Comparison of ENCODE assay signal across 1 cellular context in the genomic region with DNA sequence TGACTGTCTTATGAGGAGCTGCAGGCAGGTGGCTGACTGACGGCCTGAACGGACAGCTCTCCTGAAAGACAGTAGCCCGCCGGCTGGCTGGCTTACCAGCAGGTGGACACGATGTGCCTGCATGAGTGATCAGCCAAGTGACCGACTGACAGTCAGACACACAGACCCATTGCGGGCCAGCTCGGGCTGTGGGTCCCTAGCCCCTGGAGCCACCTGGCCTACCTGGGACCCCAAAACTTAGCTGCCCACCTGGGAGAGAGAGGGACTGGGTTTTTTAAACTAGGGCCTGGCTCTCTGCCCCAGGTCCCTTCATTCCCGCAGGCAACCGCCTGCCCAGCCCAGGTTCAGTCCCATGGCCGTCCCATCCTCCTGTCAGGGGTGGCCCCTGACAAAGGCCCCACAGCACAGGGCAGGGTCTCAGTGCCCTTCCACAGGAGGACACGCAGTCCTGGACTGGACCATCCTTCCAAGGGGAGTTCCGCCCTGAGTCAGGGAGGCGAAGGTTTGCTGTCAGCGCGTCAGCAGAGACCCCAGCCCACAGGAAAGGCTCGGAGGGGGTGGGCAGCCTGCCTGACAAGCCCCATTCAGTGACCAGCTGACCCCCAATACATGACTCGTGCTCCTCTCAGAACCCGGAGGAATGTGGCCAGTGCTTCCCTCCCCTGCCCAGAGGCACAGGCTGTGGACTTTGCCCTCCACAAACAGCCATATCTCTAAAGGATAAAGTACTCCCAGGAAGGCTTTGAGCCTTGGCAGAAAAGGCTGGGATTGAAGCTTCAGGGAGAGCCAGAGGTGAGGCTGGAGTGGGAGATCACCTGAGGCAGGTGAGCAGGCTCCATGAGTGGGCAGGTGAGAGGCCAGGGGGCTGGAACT.
A peak's percentile ranks its signal among the peaks of the same experiment; 100 is the strongest.
TF ChIP-seq lines count a peak whose summit lies in the region.

No MANE protein-coding gene starts in this region.

TF ChIP-seq in HepG2, 621 proteins besides CTCF, POLR2A, EP300 and RAD21 (continued from another document and continues in another):
- TF ChIP-seq, protein P1, sequence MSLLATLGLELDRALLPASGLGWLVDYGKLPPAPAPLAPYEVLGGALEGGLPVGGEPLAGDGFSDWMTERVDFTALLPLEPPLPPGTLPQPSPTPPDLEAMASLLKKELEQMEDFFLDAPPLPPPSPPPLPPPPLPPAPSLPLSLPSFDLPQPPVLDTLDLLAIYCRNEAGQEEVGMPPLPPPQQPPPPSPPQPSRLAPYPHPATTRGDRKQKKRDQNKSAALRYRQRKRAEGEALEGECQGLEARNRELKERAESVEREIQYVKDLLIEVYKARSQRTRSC (CRISPR knock-in tag; IDR thresholded peaks at IDR 0.05; ENCODE audit: low read depth): no peak
- TF ChIP-seq, protein P2, sequence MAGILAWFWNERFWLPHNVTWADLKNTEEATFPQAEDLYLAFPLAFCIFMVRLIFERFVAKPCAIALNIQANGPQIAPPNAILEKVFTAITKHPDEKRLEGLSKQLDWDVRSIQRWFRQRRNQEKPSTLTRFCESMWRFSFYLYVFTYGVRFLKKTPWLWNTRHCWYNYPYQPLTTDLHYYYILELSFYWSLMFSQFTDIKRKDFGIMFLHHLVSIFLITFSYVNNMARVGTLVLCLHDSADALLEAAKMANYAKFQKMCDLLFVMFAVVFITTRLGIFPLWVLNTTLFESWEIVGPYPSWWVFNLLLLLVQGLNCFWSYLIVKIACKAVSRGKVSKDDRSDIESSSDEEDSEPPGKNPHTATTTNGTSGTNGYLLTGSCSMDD (CRISPR knock-in tag; IDR thresholded peaks at IDR 0.05): no peak
- peak; percentile 38; the same call in 1 of the 2 replicates for TF ChIP-seq ZNF768 (CRISPR knock-in tag; IDR thresholded peaks at IDR 0.05)
- TF ChIP-seq SALL1 (CRISPR knock-in tag; IDR thresholded peaks at IDR 0.05): peak; percentile 88
- TF ChIP-seq ZNF788 (CRISPR knock-in tag; IDR thresholded peaks at IDR 0.05; ENCODE audit: borderline replicate concordance): peak; percentile 50; the same call in 1 of the 2 replicates
- 0 out of 2 replicates have a peak, but pooled peaks have one; percentile 12 for TF ChIP-seq ZNF629 (CRISPR knock-in tag; conservative IDR thresholded peaks at IDR 0.05)
- 0 out of 2 replicates have a peak, but pooled peaks have one; percentile 36 for TF ChIP-seq ZNF230 (CRISPR knock-in tag; IDR thresholded peaks at IDR 0.05)
- TF ChIP-seq NFIB (CRISPR knock-in tag; IDR thresholded peaks at IDR 0.05; ENCODE audit: borderline replicate concordance): no peak
- peak; percentile 53 for TF ChIP-seq SAP130 (CRISPR knock-in tag; IDR thresholded peaks at IDR 0.05; ENCODE audit: low read depth)
- TF ChIP-seq, protein P3, sequence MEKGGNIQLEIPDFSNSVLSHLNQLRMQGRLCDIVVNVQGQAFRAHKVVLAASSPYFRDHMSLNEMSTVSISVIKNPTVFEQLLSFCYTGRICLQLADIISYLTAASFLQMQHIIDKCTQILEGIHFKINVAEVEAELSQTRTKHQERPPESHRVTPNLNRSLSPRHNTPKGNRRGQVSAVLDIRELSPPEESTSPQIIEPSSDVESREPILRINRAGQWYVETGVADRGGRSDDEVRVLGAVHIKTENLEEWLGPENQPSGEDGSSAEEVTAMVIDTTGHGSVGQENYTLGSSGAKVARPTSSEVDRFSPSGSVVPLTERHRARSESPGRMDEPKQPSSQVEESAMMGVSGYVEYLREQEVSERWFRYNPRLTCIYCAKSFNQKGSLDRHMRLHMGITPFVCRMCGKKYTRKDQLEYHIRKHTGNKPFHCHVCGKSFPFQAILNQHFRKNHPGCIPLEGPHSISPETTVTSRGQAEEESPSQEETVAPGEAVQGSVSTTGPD (CRISPR knock-in tag; IDR thresholded peaks at IDR 0.05): no peak
- TF ChIP-seq, protein P4, sequence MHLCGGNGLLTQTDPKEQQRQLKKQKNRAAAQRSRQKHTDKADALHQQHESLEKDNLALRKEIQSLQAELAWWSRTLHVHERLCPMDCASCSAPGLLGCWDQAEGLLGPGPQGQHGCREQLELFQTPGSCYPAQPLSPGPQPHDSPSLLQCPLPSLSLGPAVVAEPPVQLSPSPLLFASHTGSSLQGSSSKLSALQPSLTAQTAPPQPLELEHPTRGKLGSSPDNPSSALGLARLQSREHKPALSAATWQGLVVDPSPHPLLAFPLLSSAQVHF (CRISPR knock-in tag; IDR thresholded peaks at IDR 0.05): 0 out of 2 replicates have a peak, but pooled peaks have one; percentile 54
- no peak for TF ChIP-seq ZNF598 (CRISPR knock-in tag; IDR thresholded peaks at IDR 0.05; ENCODE audit: borderline replicate concordance)
- TF ChIP-seq, protein P5, sequence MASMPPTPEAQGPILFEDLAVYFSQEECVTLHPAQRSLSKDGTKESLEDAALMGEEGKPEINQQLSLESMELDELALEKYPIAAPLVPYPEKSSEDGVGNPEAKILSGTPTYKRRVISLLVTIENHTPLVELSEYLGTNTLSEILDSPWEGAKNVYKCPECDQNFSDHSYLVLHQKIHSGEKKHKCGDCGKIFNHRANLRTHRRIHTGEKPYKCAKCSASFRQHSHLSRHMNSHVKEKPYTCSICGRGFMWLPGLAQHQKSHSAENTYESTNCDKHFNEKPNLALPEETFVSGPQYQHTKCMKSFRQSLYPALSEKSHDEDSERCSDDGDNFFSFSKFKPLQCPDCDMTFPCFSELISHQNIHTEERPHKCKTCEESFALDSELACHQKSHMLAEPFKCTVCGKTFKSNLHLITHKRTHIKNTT (CRISPR knock-in tag; IDR thresholded peaks at IDR 0.05): no peak
- TF ChIP-seq HNF4A (CRISPR knock-in tag; IDR thresholded peaks at IDR 0.05): peak; percentile 98
- TF ChIP-seq, protein P6, sequence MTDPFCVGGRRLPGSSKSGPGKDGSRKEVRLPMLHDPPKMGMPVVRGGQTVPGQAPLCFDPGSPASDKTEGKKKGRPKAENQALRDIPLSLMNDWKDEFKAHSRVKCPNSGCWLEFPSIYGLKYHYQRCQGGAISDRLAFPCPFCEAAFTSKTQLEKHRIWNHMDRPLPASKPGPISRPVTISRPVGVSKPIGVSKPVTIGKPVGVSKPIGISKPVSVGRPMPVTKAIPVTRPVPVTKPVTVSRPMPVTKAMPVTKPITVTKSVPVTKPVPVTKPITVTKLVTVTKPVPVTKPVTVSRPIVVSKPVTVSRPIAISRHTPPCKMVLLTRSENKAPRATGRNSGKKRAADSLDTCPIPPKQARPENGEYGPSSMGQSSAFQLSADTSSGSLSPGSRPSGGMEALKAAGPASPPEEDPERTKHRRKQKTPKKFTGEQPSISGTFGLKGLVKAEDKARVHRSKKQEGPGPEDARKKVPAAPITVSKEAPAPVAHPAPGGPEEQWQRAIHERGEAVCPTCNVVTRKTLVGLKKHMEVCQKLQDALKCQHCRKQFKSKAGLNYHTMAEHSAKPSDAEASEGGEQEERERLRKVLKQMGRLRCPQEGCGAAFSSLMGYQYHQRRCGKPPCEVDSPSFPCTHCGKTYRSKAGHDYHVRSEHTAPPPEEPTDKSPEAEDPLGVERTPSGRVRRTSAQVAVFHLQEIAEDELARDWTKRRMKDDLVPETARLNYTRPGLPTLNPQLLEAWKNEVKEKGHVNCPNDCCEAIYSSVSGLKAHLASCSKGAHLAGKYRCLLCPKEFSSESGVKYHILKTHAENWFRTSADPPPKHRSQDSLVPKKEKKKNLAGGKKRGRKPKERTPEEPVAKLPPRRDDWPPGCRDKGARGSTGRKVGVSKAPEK (CRISPR knock-in tag; IDR thresholded peaks at IDR 0.05; ENCODE audit: borderline replicate concordance): peak; percentile 41; the same call in 1 of the 2 replicates
- TF ChIP-seq, protein P7, sequence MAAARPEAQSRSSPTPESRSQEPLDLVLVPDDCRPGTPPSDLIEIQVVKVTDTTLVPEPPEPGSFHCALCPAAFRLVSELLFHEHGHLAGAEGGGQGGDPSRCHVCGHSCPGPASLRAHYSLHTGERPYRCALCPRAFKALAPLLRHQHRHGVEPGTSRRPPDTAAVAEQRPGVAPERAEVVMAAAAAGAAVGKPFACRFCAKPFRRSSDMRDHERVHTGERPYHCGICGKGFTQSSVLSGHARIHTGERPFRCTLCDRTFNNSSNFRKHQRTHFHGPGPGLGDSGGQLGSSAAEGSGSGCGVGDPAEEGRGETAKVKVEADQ (CRISPR knock-in tag; IDR thresholded peaks at IDR 0.05; ENCODE audit: borderline replicate concordance): 0 out of 2 replicates have a peak, but pooled peaks have one; percentile 60
- no peak for TF ChIP-seq MAFK (conservative IDR thresholded peaks at IDR 0.05 in 1 of 2, IDR thresholded peaks at IDR 0.05 in 1 of 2; ENCODE audit: low read length in 2 of 2)
- TF ChIP-seq ASH2L (IDR thresholded peaks at IDR 0.05; ENCODE audit: insufficient read length, low read depth, low read length): peak; percentile 84
- TF ChIP-seq, protein P8, sequence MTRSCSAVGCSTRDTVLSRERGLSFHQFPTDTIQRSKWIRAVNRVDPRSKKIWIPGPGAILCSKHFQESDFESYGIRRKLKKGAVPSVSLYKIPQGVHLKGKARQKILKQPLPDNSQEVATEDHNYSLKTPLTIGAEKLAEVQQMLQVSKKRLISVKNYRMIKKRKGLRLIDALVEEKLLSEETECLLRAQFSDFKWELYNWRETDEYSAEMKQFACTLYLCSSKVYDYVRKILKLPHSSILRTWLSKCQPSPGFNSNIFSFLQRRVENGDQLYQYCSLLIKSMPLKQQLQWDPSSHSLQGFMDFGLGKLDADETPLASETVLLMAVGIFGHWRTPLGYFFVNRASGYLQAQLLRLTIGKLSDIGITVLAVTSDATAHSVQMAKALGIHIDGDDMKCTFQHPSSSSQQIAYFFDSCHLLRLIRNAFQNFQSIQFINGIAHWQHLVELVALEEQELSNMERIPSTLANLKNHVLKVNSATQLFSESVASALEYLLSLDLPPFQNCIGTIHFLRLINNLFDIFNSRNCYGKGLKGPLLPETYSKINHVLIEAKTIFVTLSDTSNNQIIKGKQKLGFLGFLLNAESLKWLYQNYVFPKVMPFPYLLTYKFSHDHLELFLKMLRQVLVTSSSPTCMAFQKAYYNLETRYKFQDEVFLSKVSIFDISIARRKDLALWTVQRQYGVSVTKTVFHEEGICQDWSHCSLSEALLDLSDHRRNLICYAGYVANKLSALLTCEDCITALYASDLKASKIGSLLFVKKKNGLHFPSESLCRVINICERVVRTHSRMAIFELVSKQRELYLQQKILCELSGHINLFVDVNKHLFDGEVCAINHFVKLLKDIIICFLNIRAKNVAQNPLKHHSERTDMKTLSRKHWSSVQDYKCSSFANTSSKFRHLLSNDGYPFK (CRISPR knock-in tag; IDR thresholded peaks at IDR 0.05; ENCODE audit: borderline replicate concordance): peak; percentile 18; the same call in 1 of the 2 replicates
- TF ChIP-seq AGO1 (IDR thresholded peaks at IDR 0.05; ENCODE audit: low read depth, low read length, poor library complexity, severe bottlenecking): peak; percentile 1
- no peak for TF ChIP-seq ZNF781 (CRISPR knock-in tag; IDR thresholded peaks at IDR 0.05; ENCODE audit: borderline replicate concordance, not compliant biosample characterization)
- TF ChIP-seq, protein P9, sequence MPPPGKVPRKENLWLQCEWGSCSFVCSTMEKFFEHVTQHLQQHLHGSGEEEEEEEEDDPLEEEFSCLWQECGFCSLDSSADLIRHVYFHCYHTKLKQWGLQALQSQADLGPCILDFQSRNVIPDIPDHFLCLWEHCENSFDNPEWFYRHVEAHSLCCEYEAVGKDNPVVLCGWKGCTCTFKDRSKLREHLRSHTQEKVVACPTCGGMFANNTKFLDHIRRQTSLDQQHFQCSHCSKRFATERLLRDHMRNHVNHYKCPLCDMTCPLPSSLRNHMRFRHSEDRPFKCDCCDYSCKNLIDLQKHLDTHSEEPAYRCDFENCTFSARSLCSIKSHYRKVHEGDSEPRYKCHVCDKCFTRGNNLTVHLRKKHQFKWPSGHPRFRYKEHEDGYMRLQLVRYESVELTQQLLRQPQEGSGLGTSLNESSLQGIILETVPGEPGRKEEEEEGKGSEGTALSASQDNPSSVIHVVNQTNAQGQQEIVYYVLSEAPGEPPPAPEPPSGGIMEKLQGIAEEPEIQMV (CRISPR knock-in tag; IDR thresholded peaks at IDR 0.05; ENCODE audit: low read depth): no peak
- TF ChIP-seq DPF2 (CRISPR knock-in tag; IDR thresholded peaks at IDR 0.05; ENCODE audit: borderline replicate concordance, low read depth): peak; percentile 74; the same call in 1 of the 2 replicates
- TF ChIP-seq, protein P10, sequence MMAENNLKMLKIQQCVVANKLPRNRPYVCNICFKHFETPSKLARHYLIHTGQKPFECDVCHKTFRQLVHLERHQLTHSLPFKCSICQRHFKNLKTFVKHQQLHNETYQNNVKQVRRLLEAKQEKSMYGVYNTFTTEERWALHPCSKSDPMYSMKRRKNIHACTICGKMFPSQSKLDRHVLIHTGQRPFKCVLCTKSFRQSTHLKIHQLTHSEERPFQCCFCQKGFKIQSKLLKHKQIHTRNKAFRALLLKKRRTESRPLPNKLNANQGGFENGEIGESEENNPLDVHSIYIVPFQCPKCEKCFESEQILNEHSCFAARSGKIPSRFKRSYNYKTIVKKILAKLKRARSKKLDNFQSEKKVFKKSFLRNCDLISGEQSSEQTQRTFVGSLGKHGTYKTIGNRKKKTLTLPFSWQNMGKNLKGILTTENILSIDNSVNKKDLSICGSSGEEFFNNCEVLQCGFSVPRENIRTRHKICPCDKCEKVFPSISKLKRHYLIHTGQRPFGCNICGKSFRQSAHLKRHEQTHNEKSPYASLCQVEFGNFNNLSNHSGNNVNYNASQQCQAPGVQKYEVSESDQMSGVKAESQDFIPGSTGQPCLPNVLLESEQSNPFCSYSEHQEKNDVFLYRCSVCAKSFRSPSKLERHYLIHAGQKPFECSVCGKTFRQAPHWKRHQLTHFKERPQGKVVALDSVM (CRISPR knock-in tag; IDR thresholded peaks at IDR 0.05): peak; percentile 59; the same call in 1 of the 2 replicates
- TF ChIP-seq SNAPC2 (CRISPR knock-in tag; IDR thresholded peaks at IDR 0.05): no peak
- no peak for TF ChIP-seq SRSF9 (IDR thresholded peaks at IDR 0.05; ENCODE audit: borderline replicate concordance, insufficient read depth, low read depth, low read length, poor library complexity, severe bottlenecking)
- TF ChIP-seq, protein P11, sequence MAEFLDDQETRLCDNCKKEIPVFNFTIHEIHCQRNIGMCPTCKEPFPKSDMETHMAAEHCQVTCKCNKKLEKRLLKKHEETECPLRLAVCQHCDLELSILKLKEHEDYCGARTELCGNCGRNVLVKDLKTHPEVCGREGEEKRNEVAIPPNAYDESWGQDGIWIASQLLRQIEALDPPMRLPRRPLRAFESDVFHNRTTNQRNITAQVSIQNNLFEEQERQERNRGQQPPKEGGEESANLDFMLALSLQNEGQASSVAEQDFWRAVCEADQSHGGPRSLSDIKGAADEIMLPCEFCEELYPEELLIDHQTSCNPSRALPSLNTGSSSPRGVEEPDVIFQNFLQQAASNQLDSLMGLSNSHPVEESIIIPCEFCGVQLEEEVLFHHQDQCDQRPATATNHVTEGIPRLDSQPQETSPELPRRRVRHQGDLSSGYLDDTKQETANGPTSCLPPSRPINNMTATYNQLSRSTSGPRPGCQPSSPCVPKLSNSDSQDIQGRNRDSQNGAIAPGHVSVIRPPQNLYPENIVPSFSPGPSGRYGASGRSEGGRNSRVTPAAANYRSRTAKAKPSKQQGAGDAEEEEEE (CRISPR knock-in tag; IDR thresholded peaks at IDR 0.05; ENCODE audit: borderline replicate concordance): 0 out of 2 replicates have a peak, but pooled peaks have one; percentile 61
- 0 out of 2 replicates have a peak, but pooled peaks have one; percentile 40 for TF ChIP-seq TCF7 (IDR thresholded peaks at IDR 0.05; ENCODE audit: low read depth)
- TF ChIP-seq NR2F2 (IDR thresholded peaks at IDR 0.05; ENCODE audit: borderline replicate concordance, low read depth): 0 out of 2 replicates have a peak, but pooled peaks have one; percentile 18
- no peak for TF ChIP-seq CAMTA2 (CRISPR knock-in tag; IDR thresholded peaks at IDR 0.05; ENCODE audit: borderline replicate concordance)
- no peak for TF ChIP-seq FOXM1 (CRISPR knock-in tag; IDR thresholded peaks at IDR 0.05)
- TF ChIP-seq EHMT2 (IDR thresholded peaks at IDR 0.05; ENCODE audit: borderline replicate concordance, low read depth, low read length): peak; percentile 54; the same call in 1 of the 2 replicates
